ENCODE assay signal across 26 cellular contexts in genomic region chr1:40984531-40984930, GRCh38. TPM values are rescaled to one million over a fixed set of nuclear protein-coding genes. Genes with fewer than 3 reads are reported as not detected.
DNase-seq lines count a peak whose midpoint lies in the region; ATAC-seq, FAIRE-seq and TF ChIP-seq lines count a peak whose summit lies in the region.
"Had no signal": no experiment of that assay in that cellular context is flagged by ENCODE, and none has a peak within 500 bp of the region (broad histone marks: within the 10 kb centered on the region; RNA-seq: fewer than 3 reads in every experiment).

No MANE protein-coding gene starts in this region.

- peaks cover 58% of the 10 kb centered on the region for H3K4me1 Mint-ChIP-seq in activated T-helper 2 cell treated with anti-CD3 and anti-CD28 coated beads, Interferon-gamma antibody, Interleukin-2, Interleukin-4, amounts not matched to agents 10 μg/mL and 5 μg/mL and 100 μg/mL, durations not matched to agents 14 hours and 24 hours and 36 hours (ENCODE audit: low read depth)
- peaks cover 32% of the 10 kb centered on the region for H3K4me1 Mint-ChIP-seq in Calu3 (ENCODE audit: low read depth, unreplicated experiment)

- H3K9me3 ChIP-seq in keratinocyte (ENCODE audit: control insufficient read depth, low read depth, low read length), result no peaks in the 10 kb centered on the region
- H3K9me3 ChIP-seq: left ventricle myocardium inferior had no signal

- dilution Hi-C loops in keratinocyte (cut with MboI; ENCODE audit: extremely low pct_ligation_motif_present, low sequenced_read_pairs), result no loop called here

- TF ChIP-seq CTCF in keratinocyte (optimal IDR thresholded peaks at IDR 0.05 in 1 of 3, IDR thresholded peaks at IDR 0.05 in 1 of 3, conservative IDR thresholded peaks at IDR 0.05 in 1 of 3; ENCODE audit: extremely low read depth in 1 of 3, insufficient read depth in 2 of 3, low read length in 3 of 3), result no peak
- TF ChIP-seq CTCF in Calu3 (IDR thresholded peaks at IDR 0.05; ENCODE audit: unreplicated experiment), result no peak

- H3K27me3 Mint-ChIP-seq in activated T-helper 2 cell treated with anti-CD3 and anti-CD28 coated beads, Interferon-gamma antibody, Interleukin-2, Interleukin-4, amounts not matched to agents 10 μg/mL and 5 μg/mL and 100 μg/mL, durations not matched to agents 14 hours and 24 hours and 36 hours (ENCODE audit: low read depth), result no peaks in the 10 kb centered on the region
- H3K27me3 Mint-ChIP-seq in Calu3 (ENCODE audit: unreplicated experiment), result no peaks in the 10 kb centered on the region
- H3K27me3 Mint-ChIP-seq: activated CD8-positive, alpha-beta memory T cell treated with anti-CD3 and anti-CD28 coated beads, Interleukin-2, amount 10 ng/mL, durations not matched to agents 7 days and 5 days; CD4-positive, alpha-beta memory T cell; naive thymus-derived CD8-positive, alpha-beta T cell had no signal

- intact Hi-C loops in activated T-helper 2 cell treated with anti-CD3 and anti-CD28 coated beads, Interferon-gamma antibody, Interleukin-2, Interleukin-4, amounts not matched to agents 10 μg/mL and 5 μg/mL and 100 μg/mL, durations not matched to agents 14 hours and 24 hours and 36 hours (cut with micrococcal nuclease), result loop anchor here (1.0 to 10.0 kb wide), 4 partner anchors 19 to 1700 kb away; partner anchors contain the start of genes NFYC, SCMH1 and YBX1
- intact Hi-C loops in Calu3 (cut with micrococcal nuclease; ENCODE audit: unreplicated experiment), result loop anchor here (10.0 kb wide), 1 partner anchor 450 kb away; the partner anchor contains the start of gene ZNF684

- H3K79me2 ChIP-seq in keratinocyte (ENCODE audit: control insufficient read depth, insufficient read depth, low read length), result peaks cover 85% of the 10 kb centered on the region

- peaks cover 16% of the 10 kb centered on the region for H4K20me1 ChIP-seq in keratinocyte (ENCODE audit: control insufficient read depth, extremely low read depth, insufficient read depth, low read length)

- H3K9me1 ChIP-seq in keratinocyte (ENCODE audit: control insufficient read depth, extremely low read depth, insufficient read depth, low read length), result no peaks in the 10 kb centered on the region

- H3K27ac Mint-ChIP-seq in activated naive CD4-positive, alpha-beta T cell treated with anti-CD3 and anti-CD28 coated beads, Interleukin-2, amount 50 U/mL, for 72 hours, result peak overlapping the region; percentile 88 to 90
- peak overlapping the region; percentile 93 for H3K27ac Mint-ChIP-seq in activated T-helper 2 cell treated with anti-CD3 and anti-CD28 coated beads, Interferon-gamma antibody, Interleukin-2, Interleukin-4, amounts not matched to agents 10 μg/mL and 5 μg/mL and 100 μg/mL, durations not matched to agents 14 hours and 24 hours and 36 hours
- H3K27ac Mint-ChIP-seq in Calu3 (ENCODE audit: unreplicated experiment), result no peak overlapping the region
- H3K27ac Mint-ChIP-seq: GM23338; naive thymus-derived CD8-positive, alpha-beta T cell had no signal

- ATAC-seq in activated naive CD4-positive, alpha-beta T cell treated with anti-CD3 and anti-CD28 coated beads, Interleukin-2, amount 50 U/mL, for 72 hours, result peak in 1 of 2 donors; percentile 16
- ATAC-seq: activated CD4-positive, CD25-positive, alpha-beta regulatory T cell treated with anti-CD3 and anti-CD28 coated beads, Interleukin-2, amount 50 U/mL, for 24 hours; activated CD8-positive, alpha-beta memory T cell treated with anti-CD3 and anti-CD28 coated beads, Interleukin-2, amount 10 ng/mL, durations not matched to agents 7 days and 5 days; GM23338; naive thymus-derived CD8-positive, alpha-beta T cell; right cardiac atrium had no signal

- no peak overlapping the region for H3K9ac ChIP-seq in keratinocyte (ENCODE audit: control insufficient read depth, extremely low read depth, insufficient read depth, low read length)

- no TSS peak for BruUV-seq in Calu3 (replicated peaks; lab: Mats Ljungman, UMichigan)

- H2AFZ ChIP-seq in keratinocyte (ENCODE audit: control insufficient read depth, low read length), result no peak overlapping the region
- H2AFZ ChIP-seq: GM23338 had no signal

- peaks cover 55 to 58% of the 10 kb centered on the region in 2 donors for H3K36me3 Mint-ChIP-seq in activated naive CD4-positive, alpha-beta T cell treated with anti-CD3 and anti-CD28 coated beads, Interleukin-2, amount 50 U/mL, for 72 hours
- H3K36me3 Mint-ChIP-seq in activated T-helper 2 cell treated with anti-CD3 and anti-CD28 coated beads, Interferon-gamma antibody, Interleukin-2, Interleukin-4, amounts not matched to agents 10 μg/mL and 5 μg/mL and 100 μg/mL, durations not matched to agents 14 hours and 24 hours and 36 hours (ENCODE audit: low read depth), result peaks cover 89% of the 10 kb centered on the region
- H3K36me3 Mint-ChIP-seq in Calu3 (ENCODE audit: insufficient read depth, unreplicated experiment), result peaks cover 65% of the 10 kb centered on the region

- no peaks in the 10 kb centered on the region for H3K9me3 Mint-ChIP-seq in activated naive CD4-positive, alpha-beta T cell treated with anti-CD3 and anti-CD28 coated beads, Interleukin-2, amount 50 U/mL, for 72 hours
- no peaks in the 10 kb centered on the region for H3K9me3 Mint-ChIP-seq in activated T-helper 2 cell treated with anti-CD3 and anti-CD28 coated beads, Interferon-gamma antibody, Interleukin-2, Interleukin-4, amounts not matched to agents 10 μg/mL and 5 μg/mL and 100 μg/mL, durations not matched to agents 14 hours and 24 hours and 36 hours
- H3K9me3 Mint-ChIP-seq in Calu3 (ENCODE audit: low read depth, unreplicated experiment), result no peaks in the 10 kb centered on the region
- H3K9me3 Mint-ChIP-seq: CD4-positive, alpha-beta memory T cell; GM23338; immature natural killer cell; naive thymus-derived CD8-positive, alpha-beta T cell had no signal

- CTCF ChIA-PET in Calu3 (lab: Charles Lee), result interaction anchor here (0.6 kb wide), 1 partner anchor 48 kb away, joined by 3 read pairs; no protein-coding TSS in a partner anchor

- H3K27me3 ChIP-seq in keratinocyte (ENCODE audit: control insufficient read depth, extremely low read depth, insufficient read depth, low read length), result no peaks in the 10 kb centered on the region

- peaks cover 38% of the 10 kb centered on the region for H3K4me1 ChIP-seq in keratinocyte (ENCODE audit: control insufficient read depth, extremely low read depth, insufficient read depth, low read length)

- peak overlapping the region; percentile 66 for H3K4me3 Mint-ChIP-seq in activated T-helper 2 cell treated with anti-CD3 and anti-CD28 coated beads, Interferon-gamma antibody, Interleukin-2, Interleukin-4, amounts not matched to agents 10 μg/mL and 5 μg/mL and 100 μg/mL, durations not matched to agents 14 hours and 24 hours and 36 hours (ENCODE audit: low read depth)
- no peak overlapping the region for H3K4me3 Mint-ChIP-seq in Calu3 (ENCODE audit: low read depth, unreplicated experiment)
- H3K4me3 Mint-ChIP-seq: activated CD8-positive, alpha-beta memory T cell treated with anti-CD3 and anti-CD28 coated beads, Interleukin-2, amount 10 ng/mL, durations not matched to agents 7 days and 5 days; CD4-positive, alpha-beta memory T cell; GM23338; immature natural killer cell; naive thymus-derived CD8-positive, alpha-beta T cell had no signal

- H3K4me3 ChIP-seq in keratinocyte (ENCODE audit: control insufficient read depth in 2 of 3, extremely low read depth in 1 of 3, insufficient read depth in 2 of 3, low read depth in 1 of 3, low read length in 3 of 3), result no peak overlapping the region
- H3K4me3 ChIP-seq: GM23338, left ventricle myocardium inferior had no signal

- no peak for DNase-seq in activated naive CD4-positive, alpha-beta T cell treated with anti-CD3 and anti-CD28 coated beads, Interleukin-2, amount 50 U/mL, for 72 hours (ENCODE audit: low spot score in 2 of 2)
- DNase-seq in activated naive CD4-positive, alpha-beta T cell (lab: John Stamatoyannopoulos, UW), result no peak
- no peak for DNase-seq in activated T-helper 2 cell treated with anti-CD3 and anti-CD28 coated beads, Interferon-gamma antibody, Interleukin-2, Interleukin-4, amounts not matched to agents 10 μg/mL and 5 μg/mL and 100 μg/mL, durations not matched to agents 14 hours and 24 hours and 36 hours (ENCODE audit: low spot score)
- DNase-seq in keratinocyte (ENCODE audit: low read depth, low spot score) (no peak), MV-4-11 (lab: John Stamatoyannopoulos, UW) (no peak), Calu3 (no peak), DMS 273 (lab: John Stamatoyannopoulos, UW; ENCODE audit: unreplicated experiment) (no peak)
- DNase-seq: activated CD8-positive, alpha-beta memory T cell treated with anti-CD3 and anti-CD28 coated beads, Interleukin-2, amount 10 ng/mL, durations not matched to agents 7 days and 5 days; activated gamma-delta T cell treated with Interleukin-2 at 50 U/mL for 16 hours; CD4-positive, alpha-beta memory T cell; cerebellar nuclear complex; DMS53; erythroblast; immature natural killer cell; left ventricle myocardium inferior; naive thymus-derived CD8-positive, alpha-beta T cell; NCI-H1048; NCI-H187; NCI-H345; NCI-H774; right cardiac atrium; SHP77 had no signal

- peaks cover 37 to 70% of the 10 kb centered on the region in 2 experiments for H3K36me3 ChIP-seq in keratinocyte (ENCODE audit: control insufficient read depth in 2 of 2, extremely low read depth in 1 of 2, insufficient read depth in 2 of 2, low read length in 2 of 2)

- no peak overlapping the region for H3K4me2 ChIP-seq in keratinocyte (ENCODE audit: control insufficient read depth, extremely low read depth, insufficient read depth, low read depth, low read length)
- H3K4me2 ChIP-seq: GM23338 had no signal

- peak overlapping the region; percentile 8 for H3K27ac ChIP-seq in keratinocyte (ENCODE audit: control insufficient read depth, insufficient read depth, low read length)

- no peak for FAIRE-seq in keratinocyte (lab: Jason Lieb, UNC)
- FAIRE-seq: GM12892 had no signal

RNA-seq across cellular contexts. Expression of gene CTPS1, which starts 5.0 kb away (rescaled TPM):
- 10 to 100 TPM; 72.8 to 92.9 TPM for total RNA-seq in activated naive CD4-positive, alpha-beta T cell treated with anti-CD3 and anti-CD28 coated beads, Interleukin-2, amount 50 U/mL, for 72 hours
- total RNA-seq in activated T-helper 2 cell treated with anti-CD3 and anti-CD28 coated beads, Interferon-gamma antibody, Interleukin-2, Interleukin-4, amounts not matched to agents 10 μg/mL and 5 μg/mL and 100 μg/mL, durations not matched to agents 14 hours and 24 hours and 36 hours, result 124 and 127 TPM in 2 replicates
- 21.3 to 81.1 TPM (median 43.3 TPM) in 3 replicates for polyA plus RNA-seq in keratinocyte
- polyA plus RNA-seq in keratinocyte (2011; ENCODE audit: low read depth), result 29.9 TPM
- polyA plus RNA-seq in keratinocyte (2011; cell fraction: cytosol; rRNA removed), result 37.8 and 40.3 TPM in 2 replicates
- 92.6 and 107 TPM in 2 replicates for polyA plus RNA-seq in keratinocyte (2011; cell fraction: nucleus; rRNA removed)
- 26.6 and 60.1 TPM in 2 replicates for polyA plus RNA-seq in keratinocyte (2012; ENCODE audit: low replicate concordance)
- polyA minus RNA-seq in keratinocyte, result 25.6 to 75.7 TPM (median 39.7 TPM) in 3 replicates
- polyA minus RNA-seq in keratinocyte (2011; cell fraction: cytosol; rRNA and poly(A)+ RNA removed), result 19.2 TPM
- polyA minus RNA-seq in keratinocyte (2011; cell fraction: nucleus; rRNA and poly(A)+ RNA removed), result 42.5 and 79.0 TPM in 2 replicates
- 73.2 and 85.9 TPM in 2 replicates for total RNA-seq in Calu3 (2022)

RNA-seq across cellular contexts. Expression of gene SLFNL1, which starts 37.0 kb away (rescaled TPM):
- total RNA-seq in activated naive CD4-positive, alpha-beta T cell treated with anti-CD3 and anti-CD28 coated beads, Interleukin-2, amount 50 U/mL, for 72 hours, result under 1 TPM; 0.11 to 0.39 TPM
- total RNA-seq in activated T-helper 2 cell treated with anti-CD3 and anti-CD28 coated beads, Interferon-gamma antibody, Interleukin-2, Interleukin-4, amounts not matched to agents 10 μg/mL and 5 μg/mL and 100 μg/mL, durations not matched to agents 14 hours and 24 hours and 36 hours, result 0.14 and 0.18 TPM in 2 replicates
- polyA plus RNA-seq in keratinocyte, result 0.04 TPM in 1 of 3 replicates, not detected in the others
- not detected for polyA plus RNA-seq in keratinocyte (2011; ENCODE audit: low read depth)
- polyA plus RNA-seq in keratinocyte (2011; cell fraction: cytosol; rRNA removed), result not detected in 2 replicates
- polyA plus RNA-seq in keratinocyte (2011; cell fraction: nucleus; rRNA removed), result 0.04 and 0.12 TPM in 2 replicates
- polyA plus RNA-seq in keratinocyte (2012; ENCODE audit: low replicate concordance), result 0.40 and 0.54 TPM in 2 replicates
- polyA minus RNA-seq in keratinocyte, result 0.07 to 0.16 TPM in 2 of 3 replicates, not detected in the other
- not detected for polyA minus RNA-seq in keratinocyte (2011; cell fraction: cytosol; rRNA and poly(A)+ RNA removed)
- polyA minus RNA-seq in keratinocyte (2011; cell fraction: nucleus; rRNA and poly(A)+ RNA removed), result 0.31 and 0.32 TPM in 2 replicates
- 0.52 and 0.83 TPM in 2 replicates for total RNA-seq in Calu3 (2022)
- total RNA-seq: HT1080 had no signal
